8 cellular contexts compared by ENCODE assay signal in the genomic region with DNA sequence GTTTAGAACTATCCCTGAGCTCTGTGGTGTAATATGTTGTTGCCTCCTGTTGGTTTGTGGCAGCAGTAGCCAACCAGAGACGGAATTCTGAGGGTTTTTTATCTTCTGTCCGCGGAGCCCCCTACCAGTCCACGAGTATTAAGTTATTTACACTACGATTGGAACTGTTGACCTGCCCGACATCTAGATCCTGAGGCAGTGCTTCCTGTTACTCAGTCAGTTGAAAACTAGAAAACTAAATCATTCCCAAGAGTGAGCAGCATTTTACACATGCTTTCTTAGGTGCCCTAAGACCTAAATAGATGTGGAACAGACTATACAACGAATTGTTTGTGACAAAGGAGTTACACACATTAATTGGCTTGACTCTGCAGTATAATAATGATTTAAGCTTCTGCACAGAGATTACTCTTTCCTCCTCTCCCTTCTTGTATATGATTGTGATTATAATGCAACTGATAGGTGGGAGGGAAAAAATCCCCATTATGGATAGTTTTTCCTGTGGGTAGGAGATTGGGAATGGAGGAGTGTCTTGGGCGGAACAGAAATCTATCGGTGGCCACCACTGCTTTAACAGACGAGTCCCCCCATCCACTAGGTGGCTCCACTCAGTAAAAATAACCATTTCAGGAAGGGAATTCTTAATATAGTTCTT. TPM values are rescaled to one million over a fixed set of nuclear protein-coding genes. Genes with fewer than 3 reads are reported as not detected.
DNase-seq lines count a peak whose midpoint lies in the region; ATAC-seq, FAIRE-seq and TF ChIP-seq lines count a peak whose summit lies in the region.

No MANE protein-coding gene starts in this region.

- ATAC-seq in GM18909 (IDR thresholded peaks at IDR 0.05; ENCODE audit: poor library complexity, unreplicated experiment) = no peak

- intact Hi-C loops in adrenal gland (cut with DNase I) = loop anchor here in 1 of 2 donors (10.0 kb wide), 1 partner anchor 219 kb away; no protein-coding TSS in a partner anchor
- intact Hi-C loops in spleen (cut with DNase I; ENCODE audit: low total_unique reads) = loop anchor here (10.0 kb wide), 1 partner anchor 61 kb away; the partner anchor contains the start of gene PHF3

- WGBS in adrenal gland, 4 donors = 5 to 10% (median 9%) methylated on average over 10 of the region's 10 CpGs
- 11 to 16% (median 13%) methylated on average over 10 of the region's 10 CpGs for WGBS in spleen, 5 donors

- H3K36me3 ChIP-seq in adrenal gland (replicated peaks in 1 of 2) = peaks cover 0 to 26% of the 10 kb centered on the region in 2 donors
- H3K36me3 ChIP-seq in iPS-20b (ENCODE audit: insufficient read depth, low read depth, low read length) = peaks cover 39% of the 10 kb centered on the region
- peaks cover 3 to 29% (median 22%) of the 10 kb centered on the region in 6 donors for H3K36me3 ChIP-seq in spleen

- TF ChIP-seq POLR2A in adrenal gland (IDR thresholded peaks at IDR 0.05) = no peak
- no peak for TF ChIP-seq POLR2A in spleen (IDR thresholded peaks at IDR 0.05)

- DNase-seq in NCI-H524 (lab: John Stamatoyannopoulos, UW) (peak; percentile 38 to 76), NCI-H524 treated with DMSO at 0.1 percent for 48 hours (lab: John Stamatoyannopoulos, UW) (no peak), KBM-7 (peak; percentile 79), RCC 7860 (ENCODE audit: low spot score) (peak; percentile 46), adrenal gland (peak; percentile 42 to 76 (median 56)), spleen (no peak)

- H3K9me3 ChIP-seq in adrenal gland (replicated peaks in 1 of 3) (no peaks in the 10 kb centered on the region), iPS-20b (ENCODE audit: insufficient read depth, low read depth, low read length) (no peaks in the 10 kb centered on the region), spleen (no peaks in the 10 kb centered on the region)

- TF ChIP-seq CTCF in adrenal gland (IDR thresholded peaks at IDR 0.05) (peak; percentile 52 to 66 (median 61)), spleen (IDR thresholded peaks at IDR 0.05 in 8 of 11, conservative IDR thresholded peaks at IDR 0.05 in 3 of 11) (peak in 10 of 11 experiments; percentile 22 to 65 (median 54))

- in situ Hi-C loops in KBM-7 (cut with MboI; ENCODE audit: low pct_unique_long_range_greater_than_20kb, low sequenced_read_pairs) = no loop called here

- peaks cover 8 to 46% of the 10 kb centered on the region in 2 donors for H3K4me1 ChIP-seq in adrenal gland (replicated peaks in 1 of 2)
- peaks cover 18% of the 10 kb centered on the region; the same call in 1 of the 2 replicates for H3K4me1 ChIP-seq in iPS-20b (ENCODE audit: insufficient read depth, low read length)
- peaks cover 9 to 40% (median 26%) of the 10 kb centered on the region in 6 donors for H3K4me1 ChIP-seq in spleen

- FAIRE-seq in RCC 7860 (lab: Jason Lieb, UNC) = no peak

- no peaks in the 10 kb centered on the region for H3K27me3 ChIP-seq in adrenal gland
- H3K27me3 ChIP-seq in iPS-20b (ENCODE audit: insufficient read depth, low read length) = peaks cover 18% of the 10 kb centered on the region
- no peaks in the 10 kb centered on the region for H3K27me3 ChIP-seq in spleen (replicated peaks in 1 of 7)

- peak overlapping the region; percentile 99 to 100 (median 99) for H3K27ac ChIP-seq in adrenal gland
- peak overlapping the region; percentile 91 for H3K27ac ChIP-seq in iPS-20b (ENCODE audit: low read length)
- peak overlapping the region; percentile 94 to 100 (median 100) for H3K27ac ChIP-seq in spleen

- peak overlapping the region in 2 of 4 donors; percentile 83 to 93 for H3K4me3 ChIP-seq in adrenal gland
- H3K4me3 ChIP-seq in iPS-20b (ENCODE audit: low read length) = peak overlapping the region; percentile 96
- H3K4me3 ChIP-seq in spleen = peak overlapping the region; percentile 59 to 93 (median 74)

- peak overlapping the region; percentile 90 for H3K9ac ChIP-seq in iPS-20b (ENCODE audit: low read depth, low read length)

RNA-seq across cellular contexts. Expression of gene PTP4A1, which starts 1.7 kb away (rescaled TPM):
- total RNA-seq in adrenal gland (100 to 1,000 TPM in 3 of 8 donors, 10 to 100 TPM in 5; 20.9 to 194 (median 59.7) TPM), spleen (10 to 100 TPM; 26.6 to 46.1 (median 29.7) TPM)
- polyA plus RNA-seq in adrenal gland (100 to 1,000 TPM in 1 of 3 donors, 10 to 100 TPM in 1, 1 to 10 TPM in 1; 5.7 to 134 (median 21.2) TPM), spleen (10 to 100 TPM in 2 of 3 donors, 1 to 10 TPM in 1; 6.8 to 14.5 (median 12.5) TPM)

Comparison
In these comparisons a context has a peak if more than half of its experiments do, and no peak if none do; other contexts are left out.
1. DNase-seq: peak in NCI-H524 (2 of 2), KBM-7 (single experiment), RCC 7860 (single experiment) and adrenal gland (7 of 7); none in NCI-H524 treated with DMSO at 0.1 percent for 48 hours (single experiment) and spleen (single experiment).
2. Peak in every context shown above with its lines, with median percentiles within 50 percentile points of each other: H3K27ac ChIP-seq.